Comparison of ENCODE assay signal across 1 cellular context in genomic region chr14:96631621-96632362, GRCh38.
TF ChIP-seq lines count a peak whose summit lies in the region.

No MANE protein-coding gene starts in this region.

TF ChIP-seq in H1, 55 proteins besides CTCF, POLR2A, EP300 and RAD21 (continued from another document):
- TF ChIP-seq CHD7 (IDR thresholded peaks at IDR 0.05; ENCODE audit: insufficient replicate concordance, low read length) (no peak), TBP (IDR thresholded peaks at IDR 0.05; ENCODE audit: low read depth, low read length) (no peak), BCL11A (IDR thresholded peaks at IDR 0.05; ENCODE audit: low read depth in 2 of 2, low read length in 2 of 2) (no peak), GABPA (IDR thresholded peaks at IDR 0.05; ENCODE audit: borderline replicate concordance, insufficient read depth, low read length) (no peak), SP1 (IDR thresholded peaks at IDR 0.05; ENCODE audit: low read depth, low read length) (no peak), ZNF274 (IDR thresholded peaks at IDR 0.05; ENCODE audit: borderline replicate concordance, extremely low read depth, low read length) (no peak), JUND (IDR thresholded peaks at IDR 0.05; ENCODE audit: low read length) (no peak), POU5F1 (IDR thresholded peaks at IDR 0.05; ENCODE audit: low read depth, low read length) (no peak), CREB1 (IDR thresholded peaks at IDR 0.05) (no peak), CBX5 (IDR thresholded peaks at IDR 0.05; ENCODE audit: low read depth, low read length) (no peak), SP4 (IDR thresholded peaks at IDR 0.05; ENCODE audit: low read length) (no peak), E2F6 (IDR thresholded peaks at IDR 0.05) (no peak), RBBP5 (IDR thresholded peaks at IDR 0.05; ENCODE audit: borderline replicate concordance, low read depth, low read length) (no peak), NANOG (IDR thresholded peaks at IDR 0.05; ENCODE audit: insufficient read depth, low read depth, low read length, poor library complexity, severe bottlenecking) (no peak)
